ENCODE assay signal across 9 cellular contexts in genomic region chr9:81656004-81656403, GRCh38. TPM values are rescaled to one million over a fixed set of nuclear protein-coding genes. Genes with fewer than 3 reads are reported as not detected.
DNase-seq lines count a peak whose midpoint lies in the region; ATAC-seq and TF ChIP-seq lines count a peak whose summit lies in the region.
"Had no signal": no experiment of that assay in that cellular context is flagged by ENCODE, and none has a peak within 500 bp of the region (broad histone marks: within the 10 kb centered on the region; RNA-seq: fewer than 3 reads in every experiment).

No MANE protein-coding gene starts in this region.

- H3K4me3 Mint-ChIP-seq in Calu3 (ENCODE audit: low read depth, unreplicated experiment): no peak overlapping the region

- H3K4me1 Mint-ChIP-seq in Calu3 (ENCODE audit: low read depth, unreplicated experiment): peaks cover 20% of the 10 kb centered on the region

- H3K27me3 ChIP-seq in right cardiac atrium (ENCODE audit: control insufficient read depth, insufficient read depth) (no peaks in the 10 kb centered on the region), left ventricle myocardium inferior (ENCODE audit: low read depth) (no peaks in the 10 kb centered on the region), upper lobe of right lung (no peaks in the 10 kb centered on the region)

- intact Hi-C loops in right cardiac atrium (cut with DNase I): no loop called here
- intact Hi-C loops in left ventricle myocardium inferior (cut with micrococcal nuclease): no loop called here
- intact Hi-C loops in upper lobe of right lung (cut with DNase I): no loop called here
- intact Hi-C loops in Calu3 (cut with micrococcal nuclease; ENCODE audit: unreplicated experiment): no loop called here

- CTCF ChIA-PET in Calu3 (lab: Charles Lee): interaction anchor here (0.6 kb wide), 1 partner anchor 33 kb away, joined by 6 read pairs; no protein-coding TSS in a partner anchor

- TF ChIP-seq CTCF in left ventricle myocardium inferior (IDR thresholded peaks at IDR 0.05; ENCODE audit: borderline replicate concordance): no peak
- no peak for TF ChIP-seq CTCF in upper lobe of right lung (IDR thresholded peaks at IDR 0.05)
- TF ChIP-seq CTCF in Calu3 (IDR thresholded peaks at IDR 0.05; ENCODE audit: unreplicated experiment): no peak

- peaks cover 25% of the 10 kb centered on the region for H3K36me3 Mint-ChIP-seq in Calu3 (ENCODE audit: insufficient read depth, unreplicated experiment)

- H3K27ac ChIP-seq in right cardiac atrium (ENCODE audit: low read length): no peak overlapping the region
- H3K27ac ChIP-seq in left ventricle myocardium inferior (replicated peaks): no peak overlapping the region
- no peak overlapping the region for H3K27ac ChIP-seq in upper lobe of right lung

- DNase-seq in right cardiac atrium: no peak
- no peak for DNase-seq in left ventricle myocardium inferior
- DNase-seq in central memory CD4-positive, alpha-beta T cell: peak; percentile 0
- no peak for DNase-seq in upper lobe of right lung
- DNase-seq in stimulated activated CD4-positive, alpha-beta T cell treated with anti-CD3 and anti-CD28 coated beads, Interleukin-4, amount 100 ng/mL, for 4 hours: no peak
- DNase-seq in Calu3: no peak
- DNase-seq: T1000 had no signal

- ATAC-seq in right cardiac atrium (peak; percentile 60 to 92), HG03108 (IDR thresholded peaks at IDR 0.05; ENCODE audit: unreplicated experiment) (peak; percentile 84), upper lobe of right lung (peak; percentile 77), GM21717 (IDR thresholded peaks at IDR 0.05; ENCODE audit: unreplicated experiment) (no peak)

- 54% methylated on average over 3 of the region's 3 CpGs for WGBS in right cardiac atrium

- H3K4me1 ChIP-seq in right cardiac atrium (ENCODE audit: control insufficient read depth, insufficient read depth, low read length): peaks cover 4% of the 10 kb centered on the region
- H3K4me1 ChIP-seq in left ventricle myocardium inferior: peaks cover 10% of the 10 kb centered on the region
- no peaks in the 10 kb centered on the region for H3K4me1 ChIP-seq in upper lobe of right lung

- H3K9me3 ChIP-seq in right cardiac atrium (ENCODE audit: control insufficient read depth, low read length): no peaks in the 10 kb centered on the region
- H3K9me3 ChIP-seq in left ventricle myocardium inferior (replicated peaks): no peaks in the 10 kb centered on the region
- no peaks in the 10 kb centered on the region for H3K9me3 ChIP-seq in upper lobe of right lung

- BruUV-seq in Calu3 (replicated peaks; lab: Mats Ljungman, UMichigan): no TSS peak

- H3K4me3 ChIP-seq in right cardiac atrium (ENCODE audit: low read length) (no peak overlapping the region), left ventricle myocardium inferior (no peak overlapping the region), upper lobe of right lung (no peak overlapping the region)

- no peak overlapping the region for H3K27ac Mint-ChIP-seq in Calu3 (ENCODE audit: unreplicated experiment)

- H3K36me3 ChIP-seq in left ventricle myocardium inferior (peaks cover 12% of the 10 kb centered on the region), upper lobe of right lung (no peaks in the 10 kb centered on the region)

- no peaks in the 10 kb centered on the region for H3K27me3 Mint-ChIP-seq in Calu3 (ENCODE audit: unreplicated experiment)

- no peaks in the 10 kb centered on the region for H3K9me3 Mint-ChIP-seq in Calu3 (ENCODE audit: low read depth, unreplicated experiment)

RNA-seq across cellular contexts. Expression of gene TLE1, which starts 33.3 kb away (rescaled TPM):
- total RNA-seq in right cardiac atrium (10 to 100 TPM; 14.9 to 18.4 (median 16.0) TPM), left ventricle myocardium inferior (8.5 TPM), upper lobe of right lung (19.2 TPM), Calu3 (2022) (46.1 and 46.2 TPM in 2 replicates)
- polyA plus RNA-seq in right cardiac atrium: 14.8 TPM
